30 cellular contexts compared by ENCODE assay signal in the genomic region with DNA sequence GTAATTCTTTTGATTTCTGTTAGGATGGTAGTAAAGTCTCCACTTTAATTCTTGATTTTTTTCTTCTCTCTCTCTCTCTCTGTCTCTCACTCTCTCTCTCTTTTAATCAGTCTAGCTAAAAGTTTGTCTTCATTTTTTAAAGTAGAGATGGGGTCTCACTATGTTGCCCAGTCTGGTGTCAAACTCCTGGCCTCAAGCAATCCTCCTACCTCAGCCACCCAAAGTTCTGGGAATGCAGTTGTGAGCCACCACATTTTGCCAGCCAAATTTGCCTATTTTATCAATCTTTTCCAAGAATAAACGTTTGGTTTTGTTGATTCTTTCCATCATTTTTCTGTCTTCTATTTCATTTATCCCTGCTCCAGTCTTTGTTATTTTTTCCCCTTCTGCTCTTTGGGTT. TPM values are rescaled to one million over a fixed set of nuclear protein-coding genes. Genes with fewer than 3 reads are reported as not detected.
"Had no signal": no experiment of that assay in that cellular context is flagged by ENCODE, and none has a peak within 500 bp of the region (broad histone marks: within the 10 kb centered on the region; RNA-seq: fewer than 3 reads in every experiment).

No MANE protein-coding gene starts in this region.

- H3K27ac ChIP-seq: coronary artery, epithelial cell of prostate, esophagus squamous epithelium, gastrocnemius medialis, lower lobe of right lung had no signal

- H3K36me3 ChIP-seq: esophagus squamous epithelium, gastrocnemius medialis, heart right ventricle, left lung, lower lobe of right lung had no signal

- ATAC-seq: effector memory CD8-positive, alpha-beta T cell; esophagus mucosa; gastrocnemius medialis; heart right ventricle; left cardiac atrium; left lung; left ventricle myocardium superior; lower lobe of right lung had no signal

- H3K9me3 ChIP-seq: esophagus squamous epithelium, gastrocnemius medialis, heart right ventricle, left lung, lower lobe of right lung had no signal

- H3K4me1 ChIP-seq: esophagus squamous epithelium, gastrocnemius medialis, heart right ventricle, lower lobe of right lung had no signal

- H3K27me3 ChIP-seq: left lung had no signal

- H3K4me3 ChIP-seq: coronary artery, esophagus squamous epithelium, gastrocnemius medialis, heart right ventricle, left lung, lower lobe of right lung had no signal

- DNase-seq: effector CD8-positive, alpha-beta T cell; effector memory CD8-positive, alpha-beta T cell; endodermal cell; erythroblast; esophagus squamous epithelium; foreskin fibroblast; foreskin melanocyte; gastrocnemius medialis; glutamatergic neuron; head of caudate nucleus; heart right ventricle; hippocampal formation; left cardiac atrium; left lung; left ventricle myocardium superior; lower lobe of right lung; mesendoderm; midbrain had no signal

- FAIRE-seq: colon, endometrium, islet of Langerhans, keratinocyte had no signal

RNA-seq across cellular contexts. Expression of a gene that starts 23.9 kb away (rescaled TPM):
- total RNA-seq: dermis microvascular lymphatic vessel endothelial cell, esophagus mucosa, esophagus squamous epithelium, gastrocnemius medialis, glomerular endothelial cell, heart right ventricle, lower leg skin, lung microvascular endothelial cell, mucosa of gallbladder had no signal
- polyA plus RNA-seq: heart right ventricle had no signal
